Comparison of ENCODE assay signal across 1 cellular context in genomic region chr2:240876475-240877251, GRCh38.
A peak's percentile ranks its signal among the peaks of the same experiment; 100 is the strongest.
TF ChIP-seq lines count a peak whose summit lies in the region.

No MANE protein-coding gene starts in this region.

TF ChIP-seq in HepG2, 621 proteins besides CTCF, POLR2A, EP300 and RAD21 (continued from another document):
- TF ChIP-seq BCLAF1 (IDR thresholded peaks at IDR 0.05) (no peak), ZFP62 (CRISPR knock-in tag; IDR thresholded peaks at IDR 0.05) (no peak), MYC (CRISPR knock-in tag; IDR thresholded peaks at IDR 0.05; ENCODE audit: borderline replicate concordance) (peak; percentile 98), ZNF775 (CRISPR knock-in tag; IDR thresholded peaks at IDR 0.05; ENCODE audit: borderline replicate concordance) (no peak), NPAS2 (CRISPR knock-in tag; IDR thresholded peaks at IDR 0.05; ENCODE audit: borderline replicate concordance) (no peak), CREB3 (CRISPR knock-in tag; IDR thresholded peaks at IDR 0.05) (no peak), MAFK (conservative IDR thresholded peaks at IDR 0.05 in 1 of 2, IDR thresholded peaks at IDR 0.05 in 1 of 2; ENCODE audit: low read length in 2 of 2) (no peak), ZNF296 (CRISPR knock-in tag; conservative IDR thresholded peaks at IDR 0.05) (no peak), KDM5A (IDR thresholded peaks at IDR 0.05; ENCODE audit: borderline replicate concordance, low read length) (no peak), ZNF740 (CRISPR knock-in tag; IDR thresholded peaks at IDR 0.05) (peak; percentile 53; the same call in 1 of the 2 replicates), MTA1 (CRISPR knock-in tag; IDR thresholded peaks at IDR 0.05; ENCODE audit: borderline replicate concordance) (peak; percentile 90), ZNF207 (IDR thresholded peaks at IDR 0.05; ENCODE audit: borderline replicate concordance) (no peak), ZSCAN22 (CRISPR knock-in tag; IDR thresholded peaks at IDR 0.05) (no peak; the same call in 1 of the 2 replicates)
